32 cellular contexts compared by ENCODE assay signal in the genomic region with DNA sequence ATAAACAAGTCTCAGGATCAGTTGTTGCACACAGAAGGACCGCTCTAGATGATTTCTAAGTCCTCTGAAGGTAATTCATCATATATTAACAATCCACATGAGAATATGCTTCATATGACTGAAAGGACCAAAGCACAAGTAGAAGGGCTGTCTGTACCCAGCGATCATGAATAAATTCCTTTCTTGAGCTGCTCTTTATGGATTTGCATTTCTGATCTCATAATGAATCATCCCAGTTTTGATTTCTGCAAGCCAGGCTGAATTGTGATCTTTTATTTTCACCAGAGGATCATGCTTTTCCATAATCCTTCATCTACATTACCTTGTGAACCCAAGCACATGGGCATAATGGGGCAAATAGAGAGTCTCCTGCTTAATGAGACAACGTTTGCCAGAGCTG.
DNase-seq lines count a peak whose midpoint lies in the region; FAIRE-seq and TF ChIP-seq lines count a peak whose summit lies in the region.
"Had no signal": no experiment of that assay in that cellular context is flagged by ENCODE, and none has a peak within 500 bp of the region (broad histone marks: within the 10 kb centered on the region; RNA-seq: fewer than 3 reads in every experiment).

No MANE protein-coding gene starts in this region.

- H3K4me3 Mint-ChIP-seq in HFFc6, result no peak overlapping the region; the same call in 1 of the 2 replicates
- no peak overlapping the region for H3K4me3 Mint-ChIP-seq in activated CD4-positive, alpha-beta T cell treated with anti-CD3 and anti-CD28 coated beads, Interleukin-2, amount 10 ng/mL, durations not matched to agents 7 days and 5 days
- H3K4me3 Mint-ChIP-seq: activated CD4-positive, alpha-beta memory T cell treated with anti-CD3 and anti-CD28 coated beads, Interleukin-2, amount 10 ng/mL, durations not matched to agents 7 days and 5 days; activated T-helper 1 cell treated with anti-CD3 and anti-CD28 coated beads, Interleukin-12 subunit alpha, Interleukin-12 subunit beta, Interleukin-2, Interleukin-4 antibody, amounts not matched to agents 30 ng/mL and 10 ng/mL and 1 ng/mL, durations not matched to agents 14 hours and 24 hours and 36 hours; CD14-positive monocyte; naive thymus-derived CD4-positive, alpha-beta T cell had no signal

- H3K4me1 Mint-ChIP-seq in HFFc6 (ENCODE audit: low read depth), result peaks cover 15% of the 10 kb centered on the region
- H3K4me1 Mint-ChIP-seq in activated CD4-positive, alpha-beta T cell treated with anti-CD3 and anti-CD28 coated beads, Interleukin-2, amount 10 ng/mL, durations not matched to agents 7 days and 5 days, result no peaks in the 10 kb centered on the region
- H3K4me1 Mint-ChIP-seq: activated CD4-positive, alpha-beta memory T cell treated with anti-CD3 and anti-CD28 coated beads, Interleukin-2, amount 10 ng/mL, durations not matched to agents 7 days and 5 days; CD14-positive monocyte; naive thymus-derived CD4-positive, alpha-beta T cell had no signal

- POLR2A ChIA-PET in RWPE1 (lab: Yijun Ruan, JAX; ENCODE audit: low non-redundant PET), result no interaction called here
- POLR2A ChIA-PET in activated CD4-positive, alpha-beta T cell treated with anti-CD3 and anti-CD28 coated beads, Interleukin-2, amount 10 ng/mL, durations not matched to agents 7 days and 5 days (lab: Charles Lee), result no interaction called here

- H3K9me3 Mint-ChIP-seq in HFFc6, result no peaks in the 10 kb centered on the region
- no peaks in the 10 kb centered on the region for H3K9me3 Mint-ChIP-seq in activated CD4-positive, alpha-beta T cell treated with anti-CD3 and anti-CD28 coated beads, Interleukin-2, amount 10 ng/mL, durations not matched to agents 7 days and 5 days
- H3K9me3 Mint-ChIP-seq: activated T-helper 1 cell treated with anti-CD3 and anti-CD28 coated beads, Interleukin-12 subunit alpha, Interleukin-12 subunit beta, Interleukin-2, Interleukin-4 antibody, amounts not matched to agents 30 ng/mL and 10 ng/mL and 1 ng/mL, durations not matched to agents 14 hours and 24 hours and 36 hours had no signal

- no peak for TF ChIP-seq CTCF in HFFc6 (IDR thresholded peaks at IDR 0.05)
- no peak for TF ChIP-seq CTCF in RWPE1 (conservative IDR thresholded peaks at IDR 0.05; ENCODE audit: low read depth)

- DNase-seq in AG20443 (ENCODE audit: low spot score) (peak; percentile 18), HFFc6 (peak; percentile 16), RWPE1 (ENCODE audit: low spot score) (peak; percentile 8), fibroblast of peridontal ligament (ENCODE audit: extremely low read depth) (peak; percentile 38), hypothalamus (lab: John Stamatoyannopoulos, UW) (no peak), HTR-8/SVneo (ENCODE audit: insufficient read length, low spot score) (no peak), NCI-H526 (lab: John Stamatoyannopoulos, UW) (no peak)
- no peak for DNase-seq in activated CD4-positive, alpha-beta T cell treated with anti-CD3 and anti-CD28 coated beads, Interleukin-2, amount 10 ng/mL, durations not matched to agents 7 days and 5 days
- DNase-seq: activated CD4-positive, alpha-beta memory T cell treated with anti-CD3 and anti-CD28 coated beads, Interleukin-2, amount 10 ng/mL, durations not matched to agents 7 days and 5 days; activated CD4-positive, alpha-beta T cell treated with anti-CD3 and anti-CD28 coated beads for 1 hour; activated CD8-positive, alpha-beta memory T cell treated with anti-CD3 and anti-CD28 coated beads, Interleukin-2, amount 50 U/mL, for 4 hours; activated naive CD4-positive, alpha-beta T cell treated with Interleukin-2 at 50 U/mL for 16 hours; brain microvascular endothelial cell; effector CD8-positive, alpha-beta T cell; GF-D8; Karpas-422; kidney glomerular epithelial cell; lower lobe of right lung; MV-4-11; naive thymus-derived CD4-positive, alpha-beta T cell; NCI-H1436; NCI-H748 treated with DMSO at 0.1 percent for 48 hours; posterior cingulate gyrus; right cardiac atrium; stimulated activated CD4-positive, alpha-beta T cell treated with anti-CD3 and anti-CD28 coated beads, Interleukin-1b, Interleukin-23, amount 100 ng/mL, for 48 hours; stimulated activated naive CD8-positive, alpha-beta T cell treated with anti-CD3 and anti-CD28 coated beads, Interleukin-15, Interleukin-2, amounts not matched to agents 100 U/mL and 50 U/mL, for 24 hours; testis had no signal

- H3K27me3 Mint-ChIP-seq in HFFc6 (ENCODE audit: insufficient read depth), result no peaks in the 10 kb centered on the region
- H3K27me3 Mint-ChIP-seq in activated CD4-positive, alpha-beta T cell treated with anti-CD3 and anti-CD28 coated beads, Interleukin-2, amount 10 ng/mL, durations not matched to agents 7 days and 5 days, result no peaks in the 10 kb centered on the region
- H3K27me3 Mint-ChIP-seq: activated CD4-positive, alpha-beta memory T cell treated with anti-CD3 and anti-CD28 coated beads, Interleukin-2, amount 10 ng/mL, durations not matched to agents 7 days and 5 days; naive thymus-derived CD4-positive, alpha-beta T cell had no signal

- no peak for FAIRE-seq in HTR-8/SVneo (lab: Jason Lieb, UNC)
- FAIRE-seq: colon had no signal

- no peak overlapping the region for H3K27ac ChIP-seq in RWPE1
- H3K27ac ChIP-seq: brain microvascular endothelial cell, epithelial cell of prostate, lower lobe of right lung, neutrophil, testis had no signal

- no peaks in the 10 kb centered on the region for H3K36me3 Mint-ChIP-seq in HFFc6 (ENCODE audit: low read depth)
- H3K36me3 Mint-ChIP-seq in activated CD4-positive, alpha-beta T cell treated with anti-CD3 and anti-CD28 coated beads, Interleukin-2, amount 10 ng/mL, durations not matched to agents 7 days and 5 days (ENCODE audit: low read depth), result no peaks in the 10 kb centered on the region
- H3K36me3 Mint-ChIP-seq: CD14-positive monocyte; naive thymus-derived CD4-positive, alpha-beta T cell had no signal

- CTCF ChIA-PET in RWPE1 (lab: Yijun Ruan, JAX), result interaction anchor here (0.7 kb wide), 1 partner anchor 31 kb away, joined by 3 read pairs; no protein-coding TSS in a partner anchor
- CTCF ChIA-PET in activated CD4-positive, alpha-beta T cell treated with anti-CD3 and anti-CD28 coated beads, Interleukin-2, amount 10 ng/mL, durations not matched to agents 7 days and 5 days (lab: Charles Lee), result no interaction called here

- peak overlapping the region; percentile 24 for H3K27ac Mint-ChIP-seq in HFFc6
- H3K27ac Mint-ChIP-seq in activated CD4-positive, alpha-beta T cell treated with anti-CD3 and anti-CD28 coated beads, Interleukin-2, amount 10 ng/mL, durations not matched to agents 7 days and 5 days, result no peak overlapping the region
- H3K27ac Mint-ChIP-seq: activated CD4-positive, alpha-beta memory T cell treated with anti-CD3 and anti-CD28 coated beads, Interleukin-2, amount 10 ng/mL, durations not matched to agents 7 days and 5 days; activated T-helper 1 cell treated with anti-CD3 and anti-CD28 coated beads, Interleukin-12 subunit alpha, Interleukin-12 subunit beta, Interleukin-2, Interleukin-4 antibody, amounts not matched to agents 30 ng/mL and 10 ng/mL and 1 ng/mL, durations not matched to agents 14 hours and 24 hours and 36 hours; CD14-positive monocyte; naive thymus-derived CD4-positive, alpha-beta T cell had no signal

Comparison
In these comparisons a context has a peak if more than half of its experiments do, and no peak if none do; other contexts are left out.
1. DNase-seq: peak in AG20443 (single experiment), HFFc6 (single experiment), RWPE1 (single experiment) and fibroblast of peridontal ligament (single experiment); none in activated CD4-positive, alpha-beta T cell treated with anti-CD3 and anti-CD28 coated beads, Interleukin-2, amount 10 ng/mL, durations not matched to agents 7 days and 5 days (single experiment), hypothalamus (0 of 51), HTR-8/SVneo (single experiment) and NCI-H526 (0 of 2).